Comparison of ENCODE assay signal across 9 cellular contexts in the genomic region with DNA sequence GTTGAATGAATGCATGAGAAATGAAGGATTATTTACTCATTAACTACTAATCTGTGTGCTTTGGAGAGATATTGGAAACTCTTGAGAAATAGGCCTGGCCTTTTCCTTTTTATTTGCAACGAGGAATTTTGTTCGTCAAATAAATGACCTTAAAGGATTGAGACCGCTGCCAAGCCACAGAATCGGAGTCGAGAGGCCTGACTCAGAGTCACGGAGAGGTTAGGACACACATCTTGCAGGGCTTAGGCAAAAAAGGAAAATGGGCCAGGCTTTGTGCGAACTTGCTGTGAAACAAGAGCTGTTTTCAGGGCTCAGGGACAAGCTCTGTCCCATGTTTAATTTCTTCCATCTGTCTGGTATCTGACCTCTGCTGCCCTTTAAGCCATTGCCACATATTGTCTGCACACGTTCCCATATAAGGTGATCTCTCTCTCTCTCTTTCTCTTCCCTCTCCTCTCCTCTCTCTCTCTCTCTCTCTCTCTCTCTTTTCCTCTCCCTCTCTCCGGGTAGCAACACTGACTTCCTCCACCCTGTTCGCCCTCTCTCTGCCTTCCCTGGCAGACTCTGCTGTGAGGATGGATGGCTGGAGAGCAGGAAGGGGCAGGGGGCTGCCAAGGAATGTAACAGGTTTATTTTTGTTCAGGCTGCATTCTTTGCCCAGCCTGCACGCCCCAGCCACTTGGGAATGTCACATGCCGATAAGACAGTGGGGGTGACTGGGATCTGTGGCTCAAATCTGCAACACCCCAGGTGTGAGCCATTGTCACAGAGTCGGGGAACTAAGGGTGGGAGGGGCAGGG. TPM values are rescaled to one million over a fixed set of nuclear protein-coding genes. Genes with fewer than 3 reads are reported as not detected.
A peak's percentile ranks its signal among the peaks of the same experiment; 100 is the strongest.
DNase-seq lines count a peak whose midpoint lies in the region; TF ChIP-seq lines count a peak whose summit lies in the region.
"Had no signal": no experiment of that assay in that cellular context is flagged by ENCODE, and none has a peak within 500 bp of the region (broad histone marks: within the 10 kb centered on the region; RNA-seq: fewer than 3 reads in every experiment).

No MANE protein-coding gene starts in this region.

- peaks cover 0 to 10% of the 10 kb centered on the region in 2 donors for H3K4me1 ChIP-seq in uterus

- DNase-seq in NCI-H2171 treated with DMSO at 0.1 percent for 48 hours (lab: John Stamatoyannopoulos, UW) (peak; percentile 50), NCI-H2171 (lab: John Stamatoyannopoulos, UW) (no peak), dermis blood vessel endothelial cell (peak; percentile 38), lung microvascular endothelial cell (ENCODE audit: low read depth in 2 of 2) (peak; percentile 82 to 88), uterus (peak; percentile 87 to 95), germinal center (ENCODE audit: low spot score) (no peak)
- no peak for DNase-seq in activated effector memory CD4-positive, alpha-beta T cell treated with Interleukin-2 at 50 U/mL for 16 hours
- no peak for DNase-seq in stimulated activated CD4-positive, alpha-beta T cell treated with anti-CD3 and anti-CD28 coated beads, Interleukin-4, amount 100 ng/mL, for 4 hours
- DNase-seq: AML-193 had no signal

- peak in 1 of 2 donors; percentile 52 for TF ChIP-seq POLR2A in uterus (IDR thresholded peaks at IDR 0.05)

- no peaks in the 10 kb centered on the region for H3K36me3 ChIP-seq in uterus

- no peak overlapping the region for H3K4me3 ChIP-seq in uterus

- H3K9me3 ChIP-seq in uterus: no peaks in the 10 kb centered on the region

- intact Hi-C loops in uterus (cut with DNase I; ENCODE audit: low total_unique reads): loop anchor here (10.0 kb wide), 1 partner anchor 126 kb away; no protein-coding TSS in a partner anchor

- peak in 2 of 4 experiments; percentile 36 to 80 for TF ChIP-seq CTCF in uterus (IDR thresholded peaks at IDR 0.05)

- peak overlapping the region; percentile 90 for H3K27ac ChIP-seq in uterus

- no peaks in the 10 kb centered on the region for H3K27me3 ChIP-seq in uterus

RNA-seq across cellular contexts. Expression of a gene that starts 14.9 kb away (rescaled TPM):
- total RNA-seq in dermis blood vessel endothelial cell: 8.2 and 10.2 TPM in 2 replicates
- total RNA-seq in lung microvascular endothelial cell: 5.2 and 7.5 TPM in 2 replicates
- total RNA-seq in uterus: 10 to 100 TPM in 3 of 4 donors, 1 to 10 TPM in 1; 6.9 to 40.6 (median 20.7) TPM

Comparison
In these comparisons a context has a peak if more than half of its experiments do, and no peak if none do; other contexts are left out.
1. DNase-seq: peak in NCI-H2171 treated with DMSO at 0.1 percent for 48 hours (single experiment), dermis blood vessel endothelial cell (single experiment), lung microvascular endothelial cell (2 of 2) and uterus (2 of 2); none in NCI-H2171 (single experiment), activated effector memory CD4-positive, alpha-beta T cell treated with Interleukin-2 at 50 U/mL for 16 hours (single experiment), germinal center (single experiment) and stimulated activated CD4-positive, alpha-beta T cell treated with anti-CD3 and anti-CD28 coated beads, Interleukin-4, amount 100 ng/mL, for 4 hours (0 of 2).